ENCODE assay signal across 8 cellular contexts in genomic region chr16:1378087-1378803, GRCh38. TPM values are rescaled to one million over a fixed set of nuclear protein-coding genes. Genes with fewer than 3 reads are reported as not detected.
A peak's percentile ranks its signal among the peaks of the same experiment; 100 is the strongest.
DNase-seq lines count a peak whose midpoint lies in the region; ATAC-seq and TF ChIP-seq lines count a peak whose summit lies in the region.

No MANE protein-coding gene starts in this region.

- peaks cover 8% of the 10 kb centered on the region for H3K36me3 Mint-ChIP-seq in T-helper 2 cell treated with Interferon-gamma antibody and Interleukin-4, amounts not matched to agents 5 μg/mL and 100 μg/mL, for 36 hours (ENCODE audit: low read depth)
- no peaks in the 10 kb centered on the region for H3K36me3 Mint-ChIP-seq in T-helper 17 cell (ENCODE audit: low read depth)
- peaks cover 61% of the 10 kb centered on the region for H3K36me3 Mint-ChIP-seq in stimulated activated effector memory CD8-positive, alpha-beta T cell treated with anti-CD3 and anti-CD28 coated beads, Interleukin-12 subunit alpha, Interleukin-12 subunit beta, amount 100 ng/mL, for 72 hours

- H3K27ac Mint-ChIP-seq in T-helper 2 cell treated with Interferon-gamma antibody and Interleukin-4, amounts not matched to agents 5 μg/mL and 100 μg/mL, for 36 hours, result peak overlapping the region; percentile 72
- peak overlapping the region; percentile 72 for H3K27ac Mint-ChIP-seq in T-helper 17 cell
- H3K27ac Mint-ChIP-seq in stimulated activated effector memory CD8-positive, alpha-beta T cell treated with anti-CD3 and anti-CD28 coated beads, Interleukin-12 subunit alpha, Interleukin-12 subunit beta, amount 100 ng/mL, for 72 hours, result peak overlapping the region; percentile 96

- H3K4me3 ChIP-seq in fibroblast of villous mesenchyme (ENCODE audit: low read depth, low read length), result peak overlapping the region; percentile 61

- no peaks in the 10 kb centered on the region for H3K9me3 Mint-ChIP-seq in T-helper 2 cell treated with Interferon-gamma antibody and Interleukin-4, amounts not matched to agents 5 μg/mL and 100 μg/mL, for 36 hours
- H3K9me3 Mint-ChIP-seq in stimulated activated effector memory CD8-positive, alpha-beta T cell treated with anti-CD3 and anti-CD28 coated beads, Interleukin-12 subunit alpha, Interleukin-12 subunit beta, amount 100 ng/mL, for 72 hours, result no peaks in the 10 kb centered on the region

- H3K9me3 ChIP-seq in T-helper 17 cell (ENCODE audit: control insufficient read depth, low read length, poor library complexity, severe bottlenecking), result no peaks in the 10 kb centered on the region

- TF ChIP-seq CTCF in fibroblast of villous mesenchyme (IDR thresholded peaks at IDR 0.05; ENCODE audit: insufficient read depth, low read depth, low read length), result no peak

- no peaks in the 10 kb centered on the region for H3K27me3 Mint-ChIP-seq in T-helper 2 cell treated with Interferon-gamma antibody and Interleukin-4, amounts not matched to agents 5 μg/mL and 100 μg/mL, for 36 hours (ENCODE audit: low read depth)
- H3K27me3 Mint-ChIP-seq in T-helper 17 cell, result no peaks in the 10 kb centered on the region

- no peak for DNase-seq in T-helper 2 cell treated with Interferon-gamma antibody and Interleukin-4, amounts not matched to agents 5 μg/mL and 100 μg/mL, for 36 hours (ENCODE audit: low spot score)
- DNase-seq in T-helper 2 cell (no peak), T-helper 17 cell (no peak), fibroblast of villous mesenchyme (ENCODE audit: low read depth) (no peak), NCI-H524 (lab: John Stamatoyannopoulos, UW) (no peak), HPDE6-E6E7 (ENCODE audit: extremely low spot score) (no peak)
- DNase-seq in stimulated activated effector memory CD8-positive, alpha-beta T cell treated with anti-CD3 and anti-CD28 coated beads, Interleukin-12 subunit alpha, Interleukin-12 subunit beta, amount 100 ng/mL, for 72 hours (ENCODE audit: low spot score in 2 of 2), result no peak

- H3K4me1 Mint-ChIP-seq in T-helper 2 cell treated with Interferon-gamma antibody and Interleukin-4, amounts not matched to agents 5 μg/mL and 100 μg/mL, for 36 hours (ENCODE audit: low read depth), result peaks cover 8% of the 10 kb centered on the region
- peaks cover 11% of the 10 kb centered on the region for H3K4me1 Mint-ChIP-seq in T-helper 17 cell
- peaks cover 22% of the 10 kb centered on the region for H3K4me1 Mint-ChIP-seq in stimulated activated effector memory CD8-positive, alpha-beta T cell treated with anti-CD3 and anti-CD28 coated beads, Interleukin-12 subunit alpha, Interleukin-12 subunit beta, amount 100 ng/mL, for 72 hours

- H3K4me3 Mint-ChIP-seq in T-helper 2 cell treated with Interferon-gamma antibody and Interleukin-4, amounts not matched to agents 5 μg/mL and 100 μg/mL, for 36 hours, result peak overlapping the region; percentile 82
- peak overlapping the region; percentile 80 for H3K4me3 Mint-ChIP-seq in T-helper 17 cell
- H3K4me3 Mint-ChIP-seq in stimulated activated effector memory CD8-positive, alpha-beta T cell treated with anti-CD3 and anti-CD28 coated beads, Interleukin-12 subunit alpha, Interleukin-12 subunit beta, amount 100 ng/mL, for 72 hours, result peak overlapping the region; percentile 82

- ATAC-seq in T-helper 17 cell (no peak), GM19467 (IDR thresholded peaks at IDR 0.05; ENCODE audit: unreplicated experiment) (no peak)
- ATAC-seq in stimulated activated effector memory CD8-positive, alpha-beta T cell treated with anti-CD3 and anti-CD28 coated beads, Interleukin-12 subunit alpha, Interleukin-12 subunit beta, amount 100 ng/mL, for 72 hours, result no peak

RNA-seq across cellular contexts. Expression of gene GNPTG, which starts 26.5 kb away (rescaled TPM):
- total RNA-seq in T-helper 17 cell, result 10 to 100 TPM; 39.2 to 48.0 TPM
- total RNA-seq in fibroblast of villous mesenchyme, result 25.1 and 26.3 TPM in 2 replicates

RNA-seq across cellular contexts. Expression of gene TSR3, which starts 26.6 kb away (rescaled TPM):
- 10 to 100 TPM; 24.4 to 27.7 TPM for total RNA-seq in T-helper 17 cell
- 42.7 and 55.7 TPM in 2 replicates for total RNA-seq in fibroblast of villous mesenchyme

RNA-seq across cellular contexts. Expression of gene UNKL, which starts 36.3 kb away (rescaled TPM):
- total RNA-seq in T-helper 17 cell (10 to 100 TPM; 63.0 to 64.8 TPM), fibroblast of villous mesenchyme (7.1 and 7.8 TPM in 2 replicates)

RNA-seq across cellular contexts. Expression of gene UQCC4, which starts 42.3 kb away (rescaled TPM):
- total RNA-seq in T-helper 17 cell (1 to 10 TPM; 7.0 to 8.8 TPM), fibroblast of villous mesenchyme (11.7 and 13.9 TPM in 2 replicates)

RNA-seq across cellular contexts. Expression of gene BAIAP3, which starts 44.8 kb away (rescaled TPM):
- 10 to 100 TPM; 11.8 to 20.0 TPM for total RNA-seq in T-helper 17 cell
- under 0.01 and 0.32 TPM in 2 replicates for total RNA-seq in fibroblast of villous mesenchyme
